ENCODE assay signal across 8 cellular contexts in genomic region chr15:56734013-56734625, GRCh38. TPM values are rescaled to one million over a fixed set of nuclear protein-coding genes. Genes with fewer than 3 reads are reported as not detected.
DNase-seq lines count a peak whose midpoint lies in the region; ATAC-seq and TF ChIP-seq lines count a peak whose summit lies in the region.

No MANE protein-coding gene starts in this region.

- H3K27me3 Mint-ChIP-seq in activated naive CD4-positive, alpha-beta T cell treated with anti-CD3 and anti-CD28 coated beads for 36 hours (ENCODE audit: low read depth) = no peaks in the 10 kb centered on the region
- no peaks in the 10 kb centered on the region for H3K27me3 Mint-ChIP-seq in activated CD8-positive, alpha-beta T cell treated with anti-CD3 and anti-CD28 coated beads for 36 hours
- H3K27me3 Mint-ChIP-seq in nephron progenitor cell (ENCODE audit: low read depth, poor library complexity) = peaks cover 4% of the 10 kb centered on the region

- H3K27me3 ChIP-seq in left lung = no peaks in the 10 kb centered on the region
- H3K27me3 ChIP-seq in tibial artery = no peaks in the 10 kb centered on the region

- no peaks in the 10 kb centered on the region for H3K9me3 Mint-ChIP-seq in activated naive CD4-positive, alpha-beta T cell treated with anti-CD3 and anti-CD28 coated beads for 36 hours
- H3K9me3 Mint-ChIP-seq in activated naive CD4-positive, alpha-beta T cell treated with anti-CD3 and anti-CD28 coated beads, Interleukin-2, amount 50 U/mL, for 72 hours = no peaks in the 10 kb centered on the region
- peaks cover 4% of the 10 kb centered on the region for H3K9me3 Mint-ChIP-seq in activated CD8-positive, alpha-beta T cell treated with anti-CD3 and anti-CD28 coated beads for 36 hours
- H3K9me3 Mint-ChIP-seq in nephron progenitor cell = peaks cover 28% of the 10 kb centered on the region

- ATAC-seq in activated naive CD4-positive, alpha-beta T cell treated with anti-CD3 and anti-CD28 coated beads, Interleukin-2, amount 50 U/mL, for 72 hours = no peak
- no peak for ATAC-seq in activated CD8-positive, alpha-beta T cell treated with anti-CD3 and anti-CD28 coated beads for 36 hours
- ATAC-seq in left lung = no peak
- ATAC-seq in GM19023 (IDR thresholded peaks at IDR 0.05; ENCODE audit: unreplicated experiment) = no peak
- ATAC-seq in GM21447 (IDR thresholded peaks at IDR 0.05; ENCODE audit: unreplicated experiment) = no peak

- H3K36me3 Mint-ChIP-seq in activated naive CD4-positive, alpha-beta T cell treated with anti-CD3 and anti-CD28 coated beads for 36 hours (ENCODE audit: low read depth) = peaks cover 6% of the 10 kb centered on the region
- H3K36me3 Mint-ChIP-seq in activated naive CD4-positive, alpha-beta T cell treated with anti-CD3 and anti-CD28 coated beads, Interleukin-2, amount 50 U/mL, for 72 hours = peaks cover 7 to 25% of the 10 kb centered on the region in 2 donors
- peaks cover 3% of the 10 kb centered on the region for H3K36me3 Mint-ChIP-seq in activated CD8-positive, alpha-beta T cell treated with anti-CD3 and anti-CD28 coated beads for 36 hours (ENCODE audit: low read depth)
- peaks cover 24% of the 10 kb centered on the region for H3K36me3 Mint-ChIP-seq in nephron progenitor cell (ENCODE audit: low read depth)

- H3K4me3 ChIP-seq in left lung = peak overlapping the region; percentile 57
- peak overlapping the region; percentile 61 to 84 for H3K4me3 ChIP-seq in tibial artery

- peak overlapping the region; percentile 47 for H3K4me3 Mint-ChIP-seq in activated naive CD4-positive, alpha-beta T cell treated with anti-CD3 and anti-CD28 coated beads for 36 hours
- H3K4me3 Mint-ChIP-seq in activated CD8-positive, alpha-beta T cell treated with anti-CD3 and anti-CD28 coated beads for 36 hours = peak overlapping the region; percentile 53
- H3K4me3 Mint-ChIP-seq in nephron progenitor cell = no peak overlapping the region

- H3K9me3 ChIP-seq in left lung (no peaks in the 10 kb centered on the region), tibial artery (no peaks in the 10 kb centered on the region)

- no peak for TF ChIP-seq CTCF in activated CD8-positive, alpha-beta T cell treated with anti-CD3 and anti-CD28 coated beads for 36 hours (IDR thresholded peaks at IDR 0.05)
- no peak for TF ChIP-seq CTCF in left lung (IDR thresholded peaks at IDR 0.05)
- no peak for TF ChIP-seq CTCF in tibial artery (IDR thresholded peaks at IDR 0.05)
- TF ChIP-seq CTCF in nephron progenitor cell (IDR thresholded peaks at IDR 0.05) = no peak

- intact Hi-C loops in activated naive CD4-positive, alpha-beta T cell treated with anti-CD3 and anti-CD28 coated beads for 36 hours (cut with micrococcal nuclease) = loop anchor here (5.0 to 10.0 kb wide), 3 partner anchors 267 to 973 kb away; partner anchors contain the start of genes MNS1 and POLR2M
- intact Hi-C loops in activated CD8-positive, alpha-beta T cell treated with anti-CD3 and anti-CD28 coated beads for 36 hours (cut with micrococcal nuclease) = loop anchor here (5.0 kb wide), 1 partner anchor 133 kb away; no protein-coding TSS in a partner anchor
- intact Hi-C loops in left lung (cut with DNase I) (no loop called here), tibial artery (cut with DNase I; ENCODE audit: low total_unique reads) (no loop called here)

- peak overlapping the region in 1 of 2 donors; percentile 95 for H3K27ac ChIP-seq in left lung
- H3K27ac ChIP-seq in tibial artery = peak overlapping the region; percentile 91 to 96

- peaks cover 22 to 48% of the 10 kb centered on the region in 2 donors for H3K4me1 ChIP-seq in left lung
- peaks cover 0 to 40% (median 30%) of the 10 kb centered on the region in 4 donors for H3K4me1 ChIP-seq in tibial artery

- POLR2A ChIA-PET in activated CD8-positive, alpha-beta T cell treated with anti-CD3 and anti-CD28 coated beads for 36 hours (lab: Charles Lee) = interaction anchor here (0.9 to 1.5 kb wide), 5 partner anchors 12 to 90 kb away, joined by 3 to 7 read pairs (median 4); no protein-coding TSS in a partner anchor

- H3K36me3 ChIP-seq in left lung (no peaks in the 10 kb centered on the region), tibial artery (no peaks in the 10 kb centered on the region)

- CTCF ChIA-PET in activated naive CD4-positive, alpha-beta T cell treated with anti-CD3 and anti-CD28 coated beads for 36 hours (lab: Charles Lee) = interaction anchor here (0.9 kb wide), 1 partner anchor 24 kb away, joined by 3 read pairs; no protein-coding TSS in a partner anchor
- CTCF ChIA-PET in activated CD8-positive, alpha-beta T cell treated with anti-CD3 and anti-CD28 coated beads for 36 hours (lab: Charles Lee) = interaction anchor here (0.8 to 1.4 kb wide), 4 partner anchors 10 to 572 kb away, joined by 3 to 6 read pairs (median 3); no protein-coding TSS in a partner anchor

- H3K4me1 Mint-ChIP-seq in activated naive CD4-positive, alpha-beta T cell treated with anti-CD3 and anti-CD28 coated beads for 36 hours (ENCODE audit: low read depth) = peaks cover 23% of the 10 kb centered on the region
- peaks cover 26% of the 10 kb centered on the region for H3K4me1 Mint-ChIP-seq in activated CD8-positive, alpha-beta T cell treated with anti-CD3 and anti-CD28 coated beads for 36 hours (ENCODE audit: low read depth)
- H3K4me1 Mint-ChIP-seq in nephron progenitor cell = peaks cover 11% of the 10 kb centered on the region

- DNase-seq in activated naive CD4-positive, alpha-beta T cell treated with anti-CD3 and anti-CD28 coated beads for 36 hours = no peak
- no peak for DNase-seq in activated naive CD4-positive, alpha-beta T cell treated with anti-CD3 and anti-CD28 coated beads, Interleukin-2, amount 50 U/mL, for 72 hours (ENCODE audit: low spot score in 2 of 2)
- DNase-seq in activated CD8-positive, alpha-beta T cell treated with anti-CD3 and anti-CD28 coated beads for 36 hours = peak; percentile 12
- DNase-seq in left lung (no peak), tibial artery (no peak), nephron progenitor cell (no peak)

- H3K27ac Mint-ChIP-seq in activated naive CD4-positive, alpha-beta T cell treated with anti-CD3 and anti-CD28 coated beads for 36 hours = no peak overlapping the region
- peak overlapping the region in 1 of 2 donors; percentile 99 for H3K27ac Mint-ChIP-seq in activated naive CD4-positive, alpha-beta T cell treated with anti-CD3 and anti-CD28 coated beads, Interleukin-2, amount 50 U/mL, for 72 hours
- peak overlapping the region; percentile 43 for H3K27ac Mint-ChIP-seq in activated CD8-positive, alpha-beta T cell treated with anti-CD3 and anti-CD28 coated beads for 36 hours
- no peak overlapping the region for H3K27ac Mint-ChIP-seq in nephron progenitor cell

RNA-seq across cellular contexts. Expression of gene ZNF280D, which starts 0.8 kb away (rescaled TPM):
- 10 to 100 TPM; 13.7 to 16.8 TPM for total RNA-seq in activated naive CD4-positive, alpha-beta T cell treated with anti-CD3 and anti-CD28 coated beads for 36 hours
- total RNA-seq in activated naive CD4-positive, alpha-beta T cell treated with anti-CD3 and anti-CD28 coated beads, Interleukin-2, amount 50 U/mL, for 72 hours = 10 to 100 TPM in 1 of 2 donors, 1 to 10 TPM in 1; 6.7 to 17.6 TPM
- 10 to 100 TPM; 16.2 to 17.0 TPM for total RNA-seq in activated CD8-positive, alpha-beta T cell treated with anti-CD3 and anti-CD28 coated beads for 36 hours
- 10 to 100 TPM; 34.3 to 37.4 TPM for total RNA-seq in left lung

Comparison
In these comparisons a context has a peak if more than half of its experiments do, and no peak if none do; other contexts are left out.
1. intact Hi-C loops: an anchor here in activated naive CD4-positive, alpha-beta T cell treated with anti-CD3 and anti-CD28 coated beads for 36 hours (5.0 to 10.0 kb wide) and activated CD8-positive, alpha-beta T cell treated with anti-CD3 and anti-CD28 coated beads for 36 hours (5.0 kb wide); none called in left lung and tibial artery.